15 cellular contexts compared by ENCODE assay signal in genomic region chr6:44057238-44057930, GRCh38.
DNase-seq lines count a peak whose midpoint lies in the region; ATAC-seq and TF ChIP-seq lines count a peak whose summit lies in the region.
"Had no signal": no experiment of that assay in that cellular context is flagged by ENCODE, and none has a peak within 500 bp of the region (broad histone marks: within the 10 kb centered on the region; RNA-seq: fewer than 3 reads in every experiment).

No MANE protein-coding gene starts in this region.

- peaks cover 0 to 3% (median 0%) of the 10 kb centered on the region in 5 donors for H3K9me3 Mint-ChIP-seq in CD8-positive, alpha-beta memory T cell

- H3K4me1 Mint-ChIP-seq in CD8-positive, alpha-beta memory T cell, result peaks cover 0 to 5% (median 0%) of the 10 kb centered on the region in 3 donors

- no peaks in the 10 kb centered on the region for H3K36me3 Mint-ChIP-seq in CD8-positive, alpha-beta memory T cell

- CTCF ChIA-PET in CD8-positive, alpha-beta memory T cell (lab: Charles Lee), result no interaction called here

- H3K27ac ChIP-seq in CD8-positive, alpha-beta memory T cell (ENCODE audit: low read depth, low read length), result peak overlapping the region; percentile 70
- H3K27ac ChIP-seq in SJSA1, result peak overlapping the region; percentile 12; the same call in 1 of the 2 replicates
- peak overlapping the region; percentile 74 to 81 (median 78) for H3K27ac ChIP-seq in gastrocnemius medialis

- TF ChIP-seq CTCF in fibroblast of pulmonary artery (IDR thresholded peaks at IDR 0.05; ENCODE audit: low read length, missing control alignments) (no peak), gastrocnemius medialis (IDR thresholded peaks at IDR 0.05 in 4 of 5, conservative IDR thresholded peaks at IDR 0.05 in 1 of 5) (no peak)

- POLR2A ChIA-PET in CD8-positive, alpha-beta memory T cell (lab: Charles Lee), result interaction anchor here (0.6 kb wide), 1 partner anchor 36 kb away, joined by 3 read pairs; no protein-coding TSS in a partner anchor

- in situ Hi-C loops in gastrocnemius medialis (cut with MboI; ENCODE audit: low sequenced_read_pairs in 4 of 4), result no loop called here

- H3K4me3 Mint-ChIP-seq in CD8-positive, alpha-beta memory T cell, result no peak overlapping the region
- H3K4me3 Mint-ChIP-seq: activated T-cell treated with anti-CD3 and anti-CD28 coated beads, Interleukin-2, amount 50 U/mL, for 24 hours; WTC11 had no signal

- no peaks in the 10 kb centered on the region for H3K4me1 ChIP-seq in CD8-positive, alpha-beta memory T cell (ENCODE audit: insufficient read depth, low read length)
- H3K4me1 ChIP-seq in SJSA1 (replicated peaks), result peaks cover 73% of the 10 kb centered on the region
- peaks cover 32 to 49% of the 10 kb centered on the region in 2 donors for H3K4me1 ChIP-seq in gastrocnemius medialis
- H3K4me1 ChIP-seq: pancreas had no signal

- no peaks in the 10 kb centered on the region for H3K36me3 ChIP-seq in CD8-positive, alpha-beta memory T cell (ENCODE audit: insufficient read depth, low read length)
- H3K36me3 ChIP-seq in SJSA1 (no peaks in the 10 kb centered on the region), gastrocnemius medialis (no peaks in the 10 kb centered on the region)
- H3K36me3 ChIP-seq: pancreas, thyroid gland had no signal

- H3K27me3 Mint-ChIP-seq in CD8-positive, alpha-beta memory T cell, result peaks cover 3 to 22% of the 10 kb centered on the region in 2 donors

- DNase-seq in CD8-positive, alpha-beta memory T cell, result no peak
- DNase-seq in SJSA1 (ENCODE audit: low read depth in 1 of 2, low spot score in 2 of 2) (no peak), fibroblast of pulmonary artery (ENCODE audit: low read depth) (peak; percentile 57), gastrocnemius medialis (no peak), GM19240 (ENCODE audit: insufficient read length, low spot score) (no peak), cortex of kidney (lab: John Stamatoyannopoulos, UW) (no peak), T1000 (lab: John Stamatoyannopoulos, UW) (no peak)
- DNase-seq in activated CD4-positive, alpha-beta T cell treated with anti-CD3 and anti-CD28 coated beads, Interleukin-2, amount 50 U/mL, for 48 hours, result no peak
- DNase-seq: activated T-cell treated with anti-CD3 and anti-CD28 coated beads, Interleukin-2, amount 50 U/mL, for 24 hours; COR-L47; NCI-H2171; stimulated activated CD4-positive, alpha-beta T cell treated with anti-CD3 and anti-CD28 coated beads, Interleukin-4, amount 100 ng/mL, for 4 hours had no signal

- TF ChIP-seq POLR2A in gastrocnemius medialis (IDR thresholded peaks at IDR 0.05), result no peak

- intact Hi-C loops in gastrocnemius medialis (cut with DNase I; ENCODE audit: low total_unique reads), result no loop called here

- H3K4me3 ChIP-seq in CD8-positive, alpha-beta memory T cell (ENCODE audit: low read length), result no peak overlapping the region
- H3K4me3 ChIP-seq in SJSA1 (no peak overlapping the region), fibroblast of pulmonary artery (replicated peaks; ENCODE audit: low read depth, low read length) (no peak overlapping the region), gastrocnemius medialis (no peak overlapping the region)
- H3K4me3 ChIP-seq: pancreas, thyroid gland had no signal

- H3K9me3 ChIP-seq in CD8-positive, alpha-beta memory T cell (ENCODE audit: low read length), result no peaks in the 10 kb centered on the region
- H3K9me3 ChIP-seq in SJSA1 (replicated peaks) (no peaks in the 10 kb centered on the region), gastrocnemius medialis (no peaks in the 10 kb centered on the region)
- H3K9me3 ChIP-seq: pancreas, thyroid gland had no signal

- ATAC-seq in gastrocnemius medialis, result no peak
- ATAC-seq: WTC11 had no signal

- no peaks in the 10 kb centered on the region for H3K27me3 ChIP-seq in CD8-positive, alpha-beta memory T cell (ENCODE audit: insufficient read depth, low read length, poor library complexity, severe bottlenecking)
- H3K27me3 ChIP-seq in SJSA1 (replicated peaks) (no peaks in the 10 kb centered on the region), gastrocnemius medialis (no peaks in the 10 kb centered on the region)
- H3K27me3 ChIP-seq: pancreas, thyroid gland had no signal

- H3K27ac Mint-ChIP-seq in CD8-positive, alpha-beta memory T cell, result peak overlapping the region in 1 of 8 donors; percentile 52
- H3K27ac Mint-ChIP-seq: activated T-cell treated with anti-CD3 and anti-CD28 coated beads, Interleukin-2, amount 50 U/mL, for 24 hours; WTC11 had no signal

Comparison
In these comparisons a context has a peak if more than half of its experiments do, and no peak if none do; other contexts are left out.
1. H3K27ac ChIP-seq: peak in every context shown above with its lines; median percentile 78 in gastrocnemius medialis; 70 in CD8-positive, alpha-beta memory T cell; 12 in SJSA1.